Comparison of ENCODE assay signal across 27 cellular contexts in genomic region chr12:2580821-2581220, GRCh38.
A peak's percentile ranks its signal among the peaks of the same experiment; 100 is the strongest.
DNase-seq lines count a peak whose midpoint lies in the region; ATAC-seq and TF ChIP-seq lines count a peak whose summit lies in the region.
"Had no signal": no experiment of that assay in that cellular context is flagged by ENCODE, and none has a peak within 500 bp of the region (broad histone marks: within the 10 kb centered on the region; RNA-seq: fewer than 3 reads in every experiment).

No MANE protein-coding gene starts in this region.

- no peak overlapping the region for H3K14ac ChIP-seq in mesenchymal stem cell (ENCODE audit: low read length in 2 of 2)

- H4K20me1 ChIP-seq in GM23248 (ENCODE audit: insufficient read depth) = no peaks in the 10 kb centered on the region
- H4K20me1 ChIP-seq: BLaER1 treated with 17β-estradiol and CSF1 and Interleukin-3, amounts not matched to agents 10 nM and 100 nM had no signal

- no peak overlapping the region for H2BK12ac ChIP-seq in mesenchymal stem cell (ENCODE audit: low read length in 2 of 2)

- no peak overlapping the region for H2BK5ac ChIP-seq in mesenchymal stem cell (ENCODE audit: low read depth, low read length, poor library complexity, severe bottlenecking)

- no peaks in the 10 kb centered on the region for H3K79me2 ChIP-seq in GM23248 (ENCODE audit: insufficient read depth)

- H3K27me3 ChIP-seq in GM23248 (replicated peaks; ENCODE audit: insufficient read depth) = no peaks in the 10 kb centered on the region
- peaks cover 0 to 61% of the 10 kb centered on the region in 2 experiments for H3K27me3 ChIP-seq in mesenchymal stem cell (ENCODE audit: control insufficient read depth in 1 of 2, insufficient read depth in 1 of 2, low read length in 2 of 2)
- H3K27me3 ChIP-seq: cardiac muscle cell, esophagus muscularis mucosa had no signal

- WGBS in GM23248 (ENCODE audit: low coverage in 1 of 2, low lambda C conversion rate in 2 of 2, missing lambda C conversion rate in 2 of 2), 2 experiments = 48 to 56% methylated on average over 3 of the region's 3 CpGs
- 17% methylated on average over 3 of the region's 3 CpGs for WGBS in mesenchymal stem cell

- no peak overlapping the region for H2BK15ac ChIP-seq in mesenchymal stem cell (ENCODE audit: low read depth, poor library complexity, severe bottlenecking)

- H3K4me1 ChIP-seq in GM23248 (ENCODE audit: insufficient read depth) = no peaks in the 10 kb centered on the region
- peaks cover 5% of the 10 kb centered on the region for H3K4me1 ChIP-seq in mesenchymal stem cell (ENCODE audit: control insufficient read depth, insufficient read depth, low read depth, low read length)
- H3K4me1 ChIP-seq: Caco-2, SJCRH30 had no signal

- H3K9ac ChIP-seq in GM23248 = no peak overlapping the region
- H3K9ac ChIP-seq in mesenchymal stem cell (ENCODE audit: low read length) = no peak overlapping the region
- H3K9ac ChIP-seq: BLaER1 treated with 17β-estradiol and CSF1 and Interleukin-3, amounts not matched to agents 10 nM and 100 nM; KMS-11 had no signal

- H2AFZ ChIP-seq in GM23248 = no peak overlapping the region
- H2AFZ ChIP-seq in mesenchymal stem cell (ENCODE audit: low read depth, low read length) = no peak overlapping the region

- H3K36me3 ChIP-seq in GM23248 (ENCODE audit: low read depth) (0 out of 2 replicates have a peak, but pooled peaks cover 2% of the 10 kb centered on the region), mesenchymal stem cell (ENCODE audit: control insufficient read depth in 1 of 2, insufficient read depth in 2 of 2, low read depth in 1 of 2, low read length in 2 of 2) (peaks cover 0 to 22% of the 10 kb centered on the region in 2 experiments)
- H3K36me3 ChIP-seq: BLaER1 treated with 17β-estradiol and CSF1 and Interleukin-3, amounts not matched to agents 10 nM and 100 nM; SJCRH30 had no signal

- H3K23ac ChIP-seq in mesenchymal stem cell (ENCODE audit: low read length in 2 of 2) = no peak overlapping the region

- POLR2A ChIA-PET in AG04449 (lab: Yijun Ruan, JAX) = no interaction called here

- no peak overlapping the region for H4K91ac ChIP-seq in mesenchymal stem cell (ENCODE audit: low read length)

- H4K8ac ChIP-seq in mesenchymal stem cell (ENCODE audit: low read length) = no peak overlapping the region

- H3K4ac ChIP-seq in mesenchymal stem cell (ENCODE audit: low read depth in 1 of 2, low read length in 2 of 2) = no peak overlapping the region

- H3K4me3 ChIP-seq in AG04449 (ENCODE audit: low read depth, low read length) (no peak overlapping the region), GM23248 (no peak overlapping the region), astrocyte of the spinal cord (ENCODE audit: low read depth, low read length) (no peak overlapping the region), mesenchymal stem cell (ENCODE audit: insufficient read depth in 1 of 2, low read depth in 1 of 2, low read length in 2 of 2) (no peak overlapping the region)
- H3K4me3 ChIP-seq: A549; BLaER1 treated with 17β-estradiol and CSF1 and Interleukin-3, amounts not matched to agents 10 nM and 100 nM; cardiac muscle cell; esophagus muscularis mucosa; SJCRH30; smooth muscle cell had no signal

- no peak for ATAC-seq in GM21723 (IDR thresholded peaks at IDR 0.05; ENCODE audit: unreplicated experiment)
- ATAC-seq: A549 had no signal

- H3F3A ChIP-seq in GM23248 (ENCODE audit: insufficient read depth) = peaks cover 3% of the 10 kb centered on the region; the same call in 1 of the 2 replicates

- CTCF ChIA-PET in AG04449 (lab: Yijun Ruan, JAX) = interaction anchor here (0.7 to 5.0 kb wide), 13 partner anchors 10 to 785 kb away, joined by 3 to 30 read pairs (median 4); no protein-coding TSS in a partner anchor

- no peaks in the 10 kb centered on the region for H3K79me1 ChIP-seq in mesenchymal stem cell (replicated peaks; ENCODE audit: low read length, poor library complexity, severe bottlenecking)

- H2AK5ac ChIP-seq in mesenchymal stem cell (ENCODE audit: low read length, severe bottlenecking) = no peak overlapping the region

- DNase-seq in AG04449 (ENCODE audit: low read depth, low spot score) = peak; percentile 2
- peak; percentile 18 for DNase-seq in GM23248
- peak; percentile 14 for DNase-seq in astrocyte of the spinal cord (ENCODE audit: low read depth, low spot score)
- peak; percentile 86 for DNase-seq in mesenchymal stem cell
- DNase-seq in GM20000 (ENCODE audit: low spot score) = no peak
- DNase-seq in NCI-H187 treated with DMSO at 0.1 percent for 48 hours (lab: John Stamatoyannopoulos, UW) = no peak
- DNase-seq in activated T-cell treated with anti-CD3 and anti-CD28 coated beads, Interleukin-2, amount 50 U/mL, for 48 hours = no peak
- DNase-seq: activated naive CD4-positive, alpha-beta T cell treated with Interleukin-2 at 50 U/mL for 16 hours; amniotic stem cell; Caco-2; endodermal cell; glutamatergic neuron; mammary epithelial cell; MV-4-11; NCI-H146; NCI-H524 treated with DMSO at 0.1 percent for 48 hours; NK-92 treated with Interleukin-12 subunit alpha and Interleukin-12 subunit beta, amount 100 ng/mL, for 24 hours; SJCRH30; stimulated activated CD4-positive, alpha-beta T cell treated with anti-CD3 and anti-CD28 coated beads, Interleukin-2, amount 100 ng/mL, for 24 hours; T-helper 1 cell had no signal

- in situ Hi-C loops in GM23248 (cut with MboI) (loop anchor here (25.0 kb wide), 3 partner anchors 519 to 919 kb away; partner anchors contain the start of genes CACNA1C and LRTM2), astrocyte of the spinal cord (cut with HindIII; ENCODE audit: low sequenced_read_pairs) (no loop called here)

- H3K18ac ChIP-seq in mesenchymal stem cell (ENCODE audit: low read depth in 1 of 2, low read length in 2 of 2) = no peak overlapping the region

- no peaks in the 10 kb centered on the region for H3K9me3 ChIP-seq in GM23248 (ENCODE audit: low read depth)
- H3K9me3 ChIP-seq in mesenchymal stem cell (ENCODE audit: control insufficient read depth, low read length) = no peaks in the 10 kb centered on the region
- H3K9me3 ChIP-seq: A549; BLaER1 treated with 17β-estradiol and CSF1 and Interleukin-3, amounts not matched to agents 10 nM and 100 nM; Caco-2; esophagus muscularis mucosa; SJCRH30 had no signal

- H3K9me2 ChIP-seq in GM23248 (ENCODE audit: insufficient read depth) = no peaks in the 10 kb centered on the region

- H3K4me2 ChIP-seq in GM23248 (ENCODE audit: unreplicated experiment) (no peak overlapping the region), mesenchymal stem cell (ENCODE audit: low read length, poor library complexity, severe bottlenecking) (no peak overlapping the region)
- H3K4me2 ChIP-seq: A549, KMS-11, smooth muscle cell had no signal

- H3K27ac ChIP-seq in GM23248 (no peak overlapping the region), mesenchymal stem cell (ENCODE audit: low read length, poor library complexity, severe bottlenecking) (no peak overlapping the region)
- H3K27ac ChIP-seq: A549; BLaER1 treated with 17β-estradiol and CSF1 and Interleukin-3, amounts not matched to agents 10 nM and 100 nM; cardiac muscle cell; esophagus muscularis mucosa; KMS-11; SJCRH30 had no signal

- no peak overlapping the region for H2BK120ac ChIP-seq in mesenchymal stem cell (ENCODE audit: low read depth, low read length)

- TF ChIP-seq CTCF in AG04449 (IDR thresholded peaks at IDR 0.05; ENCODE audit: insufficient read depth, low read length, missing control alignments) = no peak
- no peak for TF ChIP-seq CTCF in astrocyte of the spinal cord (IDR thresholded peaks at IDR 0.05; ENCODE audit: low read depth, low read length)
- no peak for TF ChIP-seq CTCF in GM20000 (IDR thresholded peaks at IDR 0.05; ENCODE audit: extremely low read depth, missing control alignments)

Comparison
In these comparisons a context has a peak if more than half of its experiments do, and no peak if none do; other contexts are left out.
1. DNase-seq: peak in AG04449 (single experiment), GM23248 (single experiment), astrocyte of the spinal cord (single experiment) and mesenchymal stem cell (single experiment); none in GM20000 (single experiment), NCI-H187 treated with DMSO at 0.1 percent for 48 hours (single experiment) and activated T-cell treated with anti-CD3 and anti-CD28 coated beads, Interleukin-2, amount 50 U/mL, for 48 hours (0 of 2).